In genomic region chr10:44966129-44966815, GRCh38 we compare ENCODE assay signal across 10 cellular contexts. TPM values are rescaled to one million over a fixed set of nuclear protein-coding genes. Genes with fewer than 3 reads are reported as not detected.
DNase-seq lines count a peak whose midpoint lies in the region; ATAC-seq and TF ChIP-seq lines count a peak whose summit lies in the region.
"Had no signal": no experiment of that assay in that cellular context is flagged by ENCODE, and none has a peak within 500 bp of the region (broad histone marks: within the 10 kb centered on the region; RNA-seq: fewer than 3 reads in every experiment).

No MANE protein-coding gene starts in this region.

- peak; percentile 10 for ATAC-seq in HG03520 (IDR thresholded peaks at IDR 0.05; ENCODE audit: unreplicated experiment)
- ATAC-seq in right cardiac atrium = no peak

- H3K27ac ChIP-seq in right cardiac atrium (ENCODE audit: low read length) (peak overlapping the region; percentile 96), transverse colon (peak overlapping the region; percentile 64 to 89 (median 70))

- TF ChIP-seq CTCF in transverse colon (IDR thresholded peaks at IDR 0.05) = no peak

- H3K4me1 ChIP-seq in right cardiac atrium (ENCODE audit: control insufficient read depth, insufficient read depth, low read length) (peaks cover 62% of the 10 kb centered on the region), transverse colon (peaks cover 12 to 57% (median 23%) of the 10 kb centered on the region in 4 donors)

- intact Hi-C loops in right cardiac atrium (cut with DNase I) (no loop called here), transverse colon (cut with DNase I; ENCODE audit: low total_unique reads) (no loop called here)

- no peak for TF ChIP-seq POLR2A in transverse colon (IDR thresholded peaks at IDR 0.05)

- no peaks in the 10 kb centered on the region for H3K36me3 ChIP-seq in transverse colon

- in situ Hi-C loops in transverse colon (cut with MboI; ENCODE audit: low pct_ligation_motif_present in 1 of 4, low pct_unique_long_range_greater_than_20kb in 1 of 4, low sequenced_read_pairs in 3 of 4) = no loop called here

- peak; percentile 22 for DNase-seq in activated CD8-positive, alpha-beta memory T cell treated with anti-CD3 and anti-CD28 coated beads, Interleukin-2, amount 50 U/mL, for 48 hours
- DNase-seq in activated CD8-positive, alpha-beta memory T cell treated with anti-CD3 and anti-CD28 coated beads, Interleukin-2, amount 50 U/mL, for 4 hours = no peak
- no peak for DNase-seq in right cardiac atrium
- DNase-seq in transverse colon = no peak
- DNase-seq in DMS79 treated with DMSO at 0.1 percent for 48 hours (lab: John Stamatoyannopoulos, UW) = no peak
- DNase-seq in D341Med (ENCODE audit: low spot score) = no peak
- DNase-seq in cerebellar nuclear complex (lab: John Stamatoyannopoulos, UW) = no peak
- DNase-seq: stimulated activated CD4-positive, alpha-beta T cell treated with anti-CD3 and anti-CD28 coated beads, Interleukin-1b, Interleukin-23, amount 100 ng/mL, for 48 hours had no signal

- H3K27me3 ChIP-seq in right cardiac atrium (ENCODE audit: control insufficient read depth, insufficient read depth) (no peaks in the 10 kb centered on the region), transverse colon (no peaks in the 10 kb centered on the region)

- WGBS in right cardiac atrium = 73% methylated on average over 8 of the region's 8 CpGs
- 56 to 70% methylated on average over 8 of the region's 8 CpGs for WGBS in transverse colon (ENCODE audit: low coverage in 1 of 2), 2 donors

- H3K9me3 ChIP-seq in right cardiac atrium (ENCODE audit: control insufficient read depth, low read length) (no peaks in the 10 kb centered on the region), transverse colon (no peaks in the 10 kb centered on the region)

- TF ChIP-seq EP300 in transverse colon (IDR thresholded peaks at IDR 0.05; ENCODE audit: low read depth) = no peak

- H3K4me3 ChIP-seq in right cardiac atrium (ENCODE audit: low read length) = no peak overlapping the region
- no peak overlapping the region for H3K4me3 ChIP-seq in transverse colon

RNA-seq across cellular contexts. Expression of gene RASSF4, which starts 6.7 kb away (rescaled TPM):
- total RNA-seq in right cardiac atrium (10 to 100 TPM; 57.9 to 92.1 (median 76.3) TPM), transverse colon (10 to 100 TPM; 26.8 to 37.8 (median 27.5) TPM)
- polyA plus RNA-seq in right cardiac atrium = 45.4 TPM

RNA-seq across cellular contexts. Expression of gene DEPP1, which starts 12.3 kb away (rescaled TPM):
- total RNA-seq in right cardiac atrium (10 to 100 TPM; 18.8 to 43.8 (median 23.8) TPM), transverse colon (100 to 1,000 TPM in 2 of 4 donors, 10 to 100 TPM in 2; 14.6 to 109 (median 76.6) TPM)
- 32.5 TPM for polyA plus RNA-seq in right cardiac atrium

RNA-seq across cellular contexts. Expression of gene ZNF22, which starts 34.5 kb away (rescaled TPM):
- total RNA-seq in right cardiac atrium (10 to 100 TPM; 15.4 to 20.7 (median 19.2) TPM), transverse colon (10 to 100 TPM in 1 of 4 donors, 1 to 10 TPM in 3; 4.6 to 14.3 (median 9.5) TPM)
- polyA plus RNA-seq in right cardiac atrium = 14.8 TPM

RNA-seq across cellular contexts. Expression of gene TMEM72, which starts 55.1 kb away (rescaled TPM):
- total RNA-seq in right cardiac atrium = under 1 TPM in 3 of 4 donors, not detected in 1; 0.23 to 0.71 (median 0.29) TPM
- 0.14 TPM for polyA plus RNA-seq in right cardiac atrium
- 10 to 100 TPM in 3 of 4 donors, 1 to 10 TPM in 1; 9.5 to 49.4 (median 16.5) TPM for total RNA-seq in transverse colon
- total RNA-seq: glomerular endothelial cell had no signal
